Comparison of ENCODE assay signal across 19 cellular contexts in genomic region chr12:19144287-19144686, GRCh38. TPM values are rescaled to one million over a fixed set of nuclear protein-coding genes. Genes with fewer than 3 reads are reported as not detected.
DNase-seq lines count a peak whose midpoint lies in the region; ATAC-seq and TF ChIP-seq lines count a peak whose summit lies in the region.
"Had no signal": no experiment of that assay in that cellular context is flagged by ENCODE, and none has a peak within 500 bp of the region (broad histone marks: within the 10 kb centered on the region; RNA-seq: fewer than 3 reads in every experiment).

No MANE protein-coding gene starts in this region.

- peak overlapping the region; percentile 34 for H2BK120ac ChIP-seq in mesenchymal stem cell (ENCODE audit: low read depth, low read length)

- H3K4me1 Mint-ChIP-seq in MCF 10A (ENCODE audit: insufficient read depth, unreplicated experiment) (peaks cover 9% of the 10 kb centered on the region), progenitor cell of endocrine pancreas (ENCODE audit: low read depth) (peaks cover 23% of the 10 kb centered on the region)

- no peaks in the 10 kb centered on the region for H3K9me3 Mint-ChIP-seq in MCF 10A (ENCODE audit: unreplicated experiment)
- H3K9me3 Mint-ChIP-seq in progenitor cell of endocrine pancreas (ENCODE audit: low read depth): peaks cover 2% of the 10 kb centered on the region
- H3K9me3 Mint-ChIP-seq: CD4-positive, alpha-beta T cell had no signal

- H2AFZ ChIP-seq in mammary epithelial cell (ENCODE audit: low read depth, low read length): no peak overlapping the region
- H2AFZ ChIP-seq in mesenchymal stem cell (ENCODE audit: low read depth, low read length): no peak overlapping the region
- H2AFZ ChIP-seq: GM23248 had no signal

- peaks cover 14% of the 10 kb centered on the region for H3K36me3 ChIP-seq in mammary epithelial cell (ENCODE audit: insufficient read depth, low read length)
- H3K36me3 ChIP-seq in mesenchymal stem cell (ENCODE audit: control insufficient read depth in 1 of 2, insufficient read depth in 2 of 2, low read depth in 1 of 2, low read length in 2 of 2): peaks cover 9 to 50% of the 10 kb centered on the region in 2 experiments

- H3K27ac ChIP-seq in mammary epithelial cell (ENCODE audit: insufficient read depth, low read depth, low read length) (no peak overlapping the region), mesenchymal stem cell (ENCODE audit: low read length, poor library complexity, severe bottlenecking) (no peak overlapping the region)
- H3K27ac ChIP-seq: 22Rv1, A549, C4-2B, GM23248 had no signal

- peaks cover 4% of the 10 kb centered on the region for H3K4me1 ChIP-seq in mammary epithelial cell (ENCODE audit: insufficient read depth, low read length)
- peaks cover 2% of the 10 kb centered on the region for H3K4me1 ChIP-seq in mesenchymal stem cell (ENCODE audit: control insufficient read depth, insufficient read depth, low read depth, low read length)
- H3K4me1 ChIP-seq: A549, HAP-1 had no signal

- TF ChIP-seq CTCF in MCF 10A (IDR thresholded peaks at IDR 0.05; ENCODE audit: unreplicated experiment) (no peak), mammary epithelial cell (conservative IDR thresholded peaks at IDR 0.05 in 1 of 2, IDR thresholded peaks at IDR 0.05 in 1 of 2; ENCODE audit: extremely low read depth in 1 of 2, insufficient read depth in 1 of 2, low read depth in 1 of 2, low read length in 2 of 2) (no peak), progenitor cell of endocrine pancreas (IDR thresholded peaks at IDR 0.05; ENCODE audit: unreplicated experiment) (no peak)

- H2BK5ac ChIP-seq in mesenchymal stem cell (ENCODE audit: low read depth, low read length, poor library complexity, severe bottlenecking): no peak overlapping the region

- no peaks in the 10 kb centered on the region for H3K27me3 ChIP-seq in mammary epithelial cell (ENCODE audit: insufficient read depth, low read length)
- H3K27me3 ChIP-seq in mesenchymal stem cell (ENCODE audit: control insufficient read depth in 1 of 2, insufficient read depth in 1 of 2, low read length in 2 of 2): no peaks in the 10 kb centered on the region

- 98% methylated on average over 6 of the region's 6 CpGs for WGBS in mammary epithelial cell (ENCODE audit: low coverage, missing lambda C conversion rate)
- 96% methylated on average over 5 of the region's 6 CpGs for WGBS in mesenchymal stem cell

- in situ Hi-C loops in mammary epithelial cell (cut with MboI; ENCODE audit: low sequenced_read_pairs in 2 of 2): loop anchor here in 1 of 2 donors (25.0 kb wide), 1 partner anchor 282 kb away; no protein-coding TSS in a partner anchor

- DNase-seq in MCF 10A (ENCODE audit: unreplicated experiment) (no peak), mammary epithelial cell (no peak), amniotic epithelial cell (ENCODE audit: low read depth) (peak; percentile 28), mesenchymal stem cell (no peak), progenitor cell of endocrine pancreas (ENCODE audit: low spot score, unreplicated experiment) (no peak), SKM-1 treated with dmso at 0.1 percent for 144 hours (lab: John Stamatoyannopoulos, UW; ENCODE audit: unreplicated experiment) (no peak)
- no peak for DNase-seq in stimulated activated CD4-positive, alpha-beta T cell treated with anti-CD3 and anti-CD28 coated beads, Interleukin-12 subunit alpha, Interleukin-12 subunit beta, amount 100 ng/mL, for 4 hours
- DNase-seq: AML-193; CD4-positive, alpha-beta T cell; DMS 273 treated with DMSO at 0.1 percent for 48 hours; DND-41; EL; GM23248 had no signal

- H3K4me2 ChIP-seq in mammary epithelial cell (ENCODE audit: insufficient read depth, low read depth, low read length) (no peak overlapping the region), mesenchymal stem cell (ENCODE audit: low read length, poor library complexity, severe bottlenecking) (no peak overlapping the region)
- H3K4me2 ChIP-seq: A549 had no signal

- H3K79me2 ChIP-seq in mammary epithelial cell (ENCODE audit: insufficient read depth, low read length): peaks cover 94% of the 10 kb centered on the region

- ATAC-seq in GM21526 (IDR thresholded peaks at IDR 0.05; ENCODE audit: low FRiP score, unreplicated experiment): no peak
- ATAC-seq: A549, GM12878 had no signal

- H3K9me3 ChIP-seq in mammary epithelial cell (replicated peaks; ENCODE audit: insufficient read depth, low read length) (no peaks in the 10 kb centered on the region), mesenchymal stem cell (ENCODE audit: control insufficient read depth, low read length) (no peaks in the 10 kb centered on the region)
- H3K9me3 ChIP-seq: A549, HAP-1 had no signal

- H3K27ac Mint-ChIP-seq in MCF 10A (ENCODE audit: low read depth, unreplicated experiment) (peak overlapping the region; percentile 40), progenitor cell of endocrine pancreas (peak overlapping the region; percentile 2)
- H3K27ac Mint-ChIP-seq: CD4-positive, alpha-beta T cell had no signal

- no peaks in the 10 kb centered on the region for H3K27me3 Mint-ChIP-seq in MCF 10A (ENCODE audit: insufficient read depth, unreplicated experiment)
- no peaks in the 10 kb centered on the region for H3K27me3 Mint-ChIP-seq in progenitor cell of endocrine pancreas
- H3K27me3 Mint-ChIP-seq: CD4-positive, alpha-beta T cell had no signal

- intact Hi-C loops in MCF 10A (cut with micrococcal nuclease) (no loop called here), mammary epithelial cell (cut with micrococcal nuclease) (no loop called here)

- H3K4me3 ChIP-seq in mammary epithelial cell (replicated peaks in 1 of 3; ENCODE audit: insufficient read depth in 1 of 3, low read depth in 2 of 3, low read length in 3 of 3) (no peak overlapping the region), mesenchymal stem cell (ENCODE audit: insufficient read depth in 1 of 2, low read depth in 1 of 2, low read length in 2 of 2) (no peak overlapping the region)
- H3K4me3 ChIP-seq: A549, GM12878, GM23248, HAP-1 had no signal

- H4K8ac ChIP-seq in mesenchymal stem cell (ENCODE audit: low read length): no peak overlapping the region

- no peak overlapping the region for H4K91ac ChIP-seq in mesenchymal stem cell (ENCODE audit: low read length)

- H3K79me1 ChIP-seq in mesenchymal stem cell (replicated peaks; ENCODE audit: low read length, poor library complexity, severe bottlenecking): peaks cover 8% of the 10 kb centered on the region

- BruUV-seq in MCF 10A (replicated peaks; lab: Mats Ljungman, UMichigan) (no TSS peak), mammary epithelial cell (replicated peaks; lab: Mats Ljungman, UMichigan) (no TSS peak)

- dilution Hi-C loops in mammary epithelial cell (cut with HindIII; ENCODE audit: low sequenced_read_pairs): no loop called here

- no peak overlapping the region for H3K23ac ChIP-seq in mesenchymal stem cell (ENCODE audit: low read length in 2 of 2)

- POLR2A ChIA-PET in MCF 10A (lab: Yijun Ruan, JAX): no interaction called here

- H2BK12ac ChIP-seq in mesenchymal stem cell (ENCODE audit: low read length in 2 of 2): no peak overlapping the region

- H4K20me1 ChIP-seq in mammary epithelial cell (ENCODE audit: insufficient read depth, low read length): peaks cover 2% of the 10 kb centered on the region

- no peak overlapping the region for H3K4me3 Mint-ChIP-seq in MCF 10A (ENCODE audit: unreplicated experiment)
- no peak overlapping the region for H3K4me3 Mint-ChIP-seq in progenitor cell of endocrine pancreas (ENCODE audit: low read depth)
- H3K4me3 Mint-ChIP-seq: CD4-positive, alpha-beta T cell had no signal

- no peak overlapping the region for H2BK15ac ChIP-seq in mesenchymal stem cell (ENCODE audit: low read depth, poor library complexity, severe bottlenecking)

- peak overlapping the region in 1 of 2 experiments; percentile 12 for H3K18ac ChIP-seq in mesenchymal stem cell (ENCODE audit: low read depth in 1 of 2, low read length in 2 of 2)

- CTCF ChIA-PET in MCF 10A (lab: Yijun Ruan, JAX): interaction anchor here (0.6 to 0.7 kb wide), 4 partner anchors 12 to 75 kb away, joined by 3 to 5 read pairs (median 4); no protein-coding TSS in a partner anchor
- CTCF ChIA-PET in mammary epithelial cell (lab: Charles Lee; ENCODE audit: low non-redundant PET): no interaction called here

- no peak overlapping the region for H3K14ac ChIP-seq in mesenchymal stem cell (ENCODE audit: low read length in 2 of 2)

- H3K9ac ChIP-seq in mammary epithelial cell (ENCODE audit: insufficient read depth, low read length): no peak overlapping the region
- no peak overlapping the region for H3K9ac ChIP-seq in mesenchymal stem cell (ENCODE audit: low read length)
- H3K9ac ChIP-seq: GM23248 had no signal

- no peak overlapping the region for H3K4ac ChIP-seq in mesenchymal stem cell (ENCODE audit: low read depth in 1 of 2, low read length in 2 of 2)

- H3K36me3 Mint-ChIP-seq in MCF 10A (ENCODE audit: insufficient read depth, unreplicated experiment) (peaks cover 26% of the 10 kb centered on the region), progenitor cell of endocrine pancreas (ENCODE audit: insufficient read depth) (peaks cover 38% of the 10 kb centered on the region)

- H2AK5ac ChIP-seq in mesenchymal stem cell (ENCODE audit: low read length, severe bottlenecking): no peak overlapping the region

RNA-seq across cellular contexts. Expression of gene PLEKHA5, which starts 14.8 kb away (rescaled TPM):
- total RNA-seq in MCF 10A (2022) (25.2 and 27.4 TPM in 2 replicates), mammary epithelial cell (10 to 100 TPM; 54.3 to 76.5 TPM), progenitor cell of endocrine pancreas (195 and 232 TPM in 2 replicates)
- 10.9 TPM for polyA plus RNA-seq in mammary epithelial cell
- polyA minus RNA-seq in mammary epithelial cell: 35.2 TPM
- polyA plus RNA-seq in mesenchymal stem cell (2013, experiment 1 of 2): 31.9 TPM
- polyA plus RNA-seq in mesenchymal stem cell (2013, experiment 2 of 2): 31.0 TPM
